In genomic region chr4:77156912-77157858, GRCh38 we compare ENCODE assay signal across 8 cellular contexts. TPM values are rescaled to one million over a fixed set of nuclear protein-coding genes. Genes with fewer than 3 reads are reported as not detected.
A peak's percentile ranks its signal among the peaks of the same experiment; 100 is the strongest.
DNase-seq lines count a peak whose midpoint lies in the region; ATAC-seq and TF ChIP-seq lines count a peak whose summit lies in the region.

A gene with protein sequence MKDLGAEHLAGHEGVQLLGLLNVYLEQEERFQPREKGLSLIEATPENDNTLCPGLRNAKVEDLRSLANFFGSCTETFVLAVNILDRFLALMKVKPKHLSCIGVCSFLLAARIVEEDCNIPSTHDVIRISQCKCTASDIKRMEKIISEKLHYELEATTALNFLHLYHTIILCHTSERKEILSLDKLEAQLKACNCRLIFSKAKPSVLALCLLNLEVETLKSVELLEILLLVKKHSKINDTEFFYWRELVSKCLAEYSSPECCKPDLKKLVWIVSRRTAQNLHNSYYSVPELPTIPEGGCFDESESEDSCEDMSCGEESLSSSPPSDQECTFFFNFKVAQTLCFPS (plus strand): TSS chr4:77157207. CDS start chr4:77158533, 1,326 bp downstream.

- H2AFZ ChIP-seq in GM23338 (no peak within 1 kb of the TSS), trophoblast cell (ENCODE audit: insufficient read depth, low read length, poor library complexity) (peak within 1 kb of the TSS; percentile 99)

- peak within 1 kb of the TSS; percentile 99 for H3K4ac ChIP-seq in trophoblast cell (ENCODE audit: low read depth, low read length)

- no CpG with 5 or more reads among the region's 94 CpGs for WGBS in trophoblast cell (ENCODE audit: extremely low coverage, insufficient coverage, insufficient read length)
- 0 to 1% methylated on average over 42 to 78 of the region's 94 CpGs for WGBS in tibial nerve, 2 donors

- peak within 1 kb of the TSS; percentile 78 for H2AK5ac ChIP-seq in trophoblast cell (ENCODE audit: low read length)

- H3K27me3 Mint-ChIP-seq in GM23338 (ENCODE audit: insufficient read depth, low read depth, poor library complexity) = peaks cover 18% of the 10 kb centered on the region

- TF ChIP-seq CTCF in DOHH2 (IDR thresholded peaks at IDR 0.05; ENCODE audit: low read depth, low read length, poor library complexity, severe bottlenecking) (no peak), GM23338 (conservative IDR thresholded peaks at IDR 0.05; ENCODE audit: low read depth in 2 of 2) (no peak), tibial nerve (IDR thresholded peaks at IDR 0.05) (peak in 2 of 5 experiments; percentile 31 to 52)

- peak within 1 kb of the TSS; percentile 100 for H2BK5ac ChIP-seq in trophoblast cell (ENCODE audit: low read depth, low read length, poor library complexity)

- peak within 1 kb of the TSS; percentile 100 for H3K18ac ChIP-seq in trophoblast cell (ENCODE audit: low read length)

- peak within 1 kb of the TSS; percentile 78 for H3K23ac ChIP-seq in trophoblast cell (ENCODE audit: low read length)

- H3K36me3 Mint-ChIP-seq in GM23338 (ENCODE audit: low read depth) = peaks cover 23% of the 10 kb centered on the region; the same call in 2 of the 3 replicates
- H3K36me3 Mint-ChIP-seq in activated naive CD4-positive, alpha-beta T cell treated with anti-CD3 and anti-CD28 coated beads, Interleukin-2, amount 50 U/mL, for 72 hours = peaks cover 8 to 18% of the 10 kb centered on the region in 2 donors

- peak within 1 kb of the TSS; percentile 92 for H3K4me3 ChIP-seq in DOHH2 (ENCODE audit: low read length)
- peak within 1 kb of the TSS; percentile 64 for H3K4me3 ChIP-seq in GM23338
- peak within 1 kb of the TSS; percentile 98 for H3K4me3 ChIP-seq in trophoblast cell (ENCODE audit: low read depth, low read length)
- H3K4me3 ChIP-seq in tibial nerve = peak within 1 kb of the TSS; percentile 61 to 84 (median 80)

- H4K12ac ChIP-seq in trophoblast cell (ENCODE audit: low read depth, low read length) = peak within 1 kb of the TSS; percentile 100

- H3K27ac ChIP-seq in DOHH2 (ENCODE audit: low read depth, low read length) (peak within 1 kb of the TSS; percentile 100), GM23338 (ENCODE audit: low read depth) (peak within 1 kb of the TSS; percentile 100), trophoblast cell (ENCODE audit: low read depth, low read length) (peak within 1 kb of the TSS; percentile 100), tibial nerve (peak within 1 kb of the TSS; percentile 96 to 99 (median 96))

- H2BK12ac ChIP-seq in trophoblast cell (ENCODE audit: low read length) = peak within 1 kb of the TSS; percentile 100

- peak within 1 kb of the TSS; percentile 100 for H3K27ac Mint-ChIP-seq in GM23338
- H3K27ac Mint-ChIP-seq in activated naive CD4-positive, alpha-beta T cell treated with anti-CD3 and anti-CD28 coated beads, Interleukin-2, amount 50 U/mL, for 72 hours = peak within 1 kb of the TSS; percentile 86 to 98

- H3K4me1 ChIP-seq in DOHH2 (ENCODE audit: control insufficient read depth, low read length) (peaks cover 58% of the 10 kb centered on the region), GM23338 (ENCODE audit: insufficient read depth) (peaks cover 19% of the 10 kb centered on the region), trophoblast cell (ENCODE audit: control insufficient read depth in 1 of 2, insufficient read depth in 2 of 2, low read length in 2 of 2) (peaks cover 5 to 7% of the 10 kb centered on the region in 2 experiments), tibial nerve (peaks cover 0 to 44% (median 8%) of the 10 kb centered on the region in 4 donors)

- peak; percentile 44 to 67 for TF ChIP-seq POLR2A in tibial nerve (IDR thresholded peaks at IDR 0.05)

- peak; percentile 67 to 96 for TF ChIP-seq EP300 in tibial nerve (IDR thresholded peaks at IDR 0.05)

- intact Hi-C loops in Right ventricle myocardium inferior (cut with DNase I) = loop anchor here (1.0 to 5.0 kb wide), 2 partner anchors 60 to 81 kb away; no protein-coding TSS in a partner anchor

- H3K27me3 ChIP-seq in DOHH2 (ENCODE audit: control insufficient read depth, low read length) (no peaks in the 10 kb centered on the region), GM23338 (ENCODE audit: insufficient read depth) (no peaks in the 10 kb centered on the region), trophoblast cell (ENCODE audit: insufficient read depth, low read length) (no peaks in the 10 kb centered on the region), tibial nerve (no peaks in the 10 kb centered on the region)

- H3K9me3 Mint-ChIP-seq in GM23338 = no peaks in the 10 kb centered on the region; the same call in 2 of the 3 replicates
- H3K9me3 Mint-ChIP-seq in activated naive CD4-positive, alpha-beta T cell treated with anti-CD3 and anti-CD28 coated beads, Interleukin-2, amount 50 U/mL, for 72 hours = no peaks in the 10 kb centered on the region

- no peaks in the 10 kb centered on the region for H3K9me3 ChIP-seq in DOHH2 (ENCODE audit: control insufficient read depth, insufficient read depth, low read length)
- no peaks in the 10 kb centered on the region for H3K9me3 ChIP-seq in trophoblast cell (ENCODE audit: insufficient read depth, low read depth, low read length)
- no peaks in the 10 kb centered on the region for H3K9me3 ChIP-seq in tibial nerve

- H3F3A ChIP-seq in DOHH2 (ENCODE audit: control insufficient read depth, insufficient read depth) = peaks cover 37% of the 10 kb centered on the region
- H3F3A ChIP-seq in GM23338 (replicated peaks; ENCODE audit: low read depth) = no peaks in the 10 kb centered on the region

- H3K4me1 Mint-ChIP-seq in GM23338 = peaks cover 38% of the 10 kb centered on the region

- ATAC-seq in GM23338 (peak; percentile 27), Right ventricle myocardium inferior (peak; percentile 57)
- peak; percentile 42 to 52 for ATAC-seq in activated naive CD4-positive, alpha-beta T cell treated with anti-CD3 and anti-CD28 coated beads, Interleukin-2, amount 50 U/mL, for 72 hours

- H3K9ac ChIP-seq in trophoblast cell (ENCODE audit: low read length) = peak within 1 kb of the TSS; percentile 100

- H3K9me2 ChIP-seq in DOHH2 (replicated peaks; ENCODE audit: control insufficient read depth, low read length) (no peaks in the 10 kb centered on the region), GM23338 (ENCODE audit: insufficient read depth) (no peaks in the 10 kb centered on the region)

- H3K36me3 ChIP-seq in DOHH2 (ENCODE audit: control insufficient read depth, low read length) (peaks cover 47% of the 10 kb centered on the region), GM23338 (ENCODE audit: insufficient read depth) (peaks cover 29% of the 10 kb centered on the region; the same call in 1 of the 2 replicates), trophoblast cell (ENCODE audit: control insufficient read depth in 1 of 2, insufficient read depth in 2 of 2, low read length in 2 of 2) (peaks cover 8 to 17% of the 10 kb centered on the region in 2 experiments), tibial nerve (peaks cover 0 to 26% (median 0%) of the 10 kb centered on the region in 3 donors)

- H3K4me2 ChIP-seq in DOHH2 (ENCODE audit: low read length) (peak within 1 kb of the TSS; percentile 97), GM23338 (peak within 1 kb of the TSS; percentile 91), trophoblast cell (ENCODE audit: low read length) (peak within 1 kb of the TSS; percentile 63)

- H3K79me2 ChIP-seq in DOHH2 (ENCODE audit: control insufficient read depth, low read length) = peaks cover 41% of the 10 kb centered on the region
- peaks cover 15% of the 10 kb centered on the region for H3K79me2 ChIP-seq in GM23338 (replicated peaks; ENCODE audit: insufficient read depth)
- H3K79me2 ChIP-seq in trophoblast cell (ENCODE audit: control insufficient read depth, insufficient read depth, low read length, poor library complexity) = peaks cover 16% of the 10 kb centered on the region

- peak within 1 kb of the TSS; percentile 100 for H2BK120ac ChIP-seq in trophoblast cell (ENCODE audit: insufficient read depth, low read length, poor library complexity)

- DNase-seq in GM23338 (ENCODE audit: low spot score) = peak; percentile 99
- DNase-seq in M059J (ENCODE audit: low read depth) = no peak
- peak; percentile 72 for DNase-seq in SKM-1 (lab: John Stamatoyannopoulos, UW; ENCODE audit: unreplicated experiment)
- DNase-seq in activated naive CD4-positive, alpha-beta T cell treated with anti-CD3 and anti-CD28 coated beads, Interleukin-2, amount 50 U/mL, for 72 hours (ENCODE audit: low spot score in 2 of 2) = peak in 1 of 2 donors; percentile 81
- peak; percentile 88 for DNase-seq in Right ventricle myocardium inferior (ENCODE audit: missing footprints)
- DNase-seq in trophoblast cell = peak; percentile 78 to 92
- DNase-seq in tibial nerve (ENCODE audit: low spot score in 2 of 2) = peak; percentile 80 to 90

- peaks cover 18% of the 10 kb centered on the region for H4K20me1 ChIP-seq in DOHH2 (ENCODE audit: control insufficient read depth, insufficient read depth, low read depth, low read length)
- peaks cover 4% of the 10 kb centered on the region; the same call in 1 of the 2 replicates for H4K20me1 ChIP-seq in GM23338 (replicated peaks; ENCODE audit: insufficient read depth)

- H4K8ac ChIP-seq in trophoblast cell (ENCODE audit: low read depth, low read length) = peak within 1 kb of the TSS; percentile 100

- H3K14ac ChIP-seq in trophoblast cell (ENCODE audit: low read length) = peak within 1 kb of the TSS; percentile 100

- peaks cover 29% of the 10 kb centered on the region for H3K79me1 ChIP-seq in trophoblast cell (ENCODE audit: low read length)

- peak within 1 kb of the TSS; percentile 100 for H4K91ac ChIP-seq in trophoblast cell (ENCODE audit: low read depth, low read length)

- H3K4me3 Mint-ChIP-seq in GM23338 = peak within 1 kb of the TSS; percentile 98

TF ChIP-seq in GM23338, 12 proteins besides CTCF, POLR2A, EP300 and RAD21 (continues in another document):
- TF ChIP-seq CREB1 (CRISPR knock-in tag; IDR thresholded peaks at IDR 0.05; ENCODE audit: low read depth) = peak; percentile 69
- TF ChIP-seq POLR2AphosphoS5 (IDR thresholded peaks at IDR 0.05; ENCODE audit: low read depth) = peak; percentile 60
- TF ChIP-seq NANOG (IDR thresholded peaks at IDR 0.05; ENCODE audit: borderline replicate concordance) = no peak

RNA-seq across cellular contexts. Expression of the gene that starts here (rescaled TPM):
- 14.2 and 16.5 TPM in 2 replicates for total RNA-seq in GM23338 (2014; rRNA removed; shearing (Covaris generic))
- 5.4 and 7.1 TPM in 2 replicates for polyA plus RNA-seq in GM23338 (2016; fragmentation: Nextera tagmentation; extraction: Ambion mirVana)
- 8.5 and 18.4 TPM in 2 replicates for total RNA-seq in M059J (2014; rRNA removed; shearing (Covaris generic))
- total RNA-seq in activated naive CD4-positive, alpha-beta T cell treated with anti-CD3 and anti-CD28 coated beads, Interleukin-2, amount 50 U/mL, for 72 hours = 10 to 100 TPM; 43.4 to 49.8 TPM
- 8.5 TPM for total RNA-seq in Right ventricle myocardium inferior
- 69.7 and 76.1 TPM in 2 replicates for polyA plus RNA-seq in trophoblast cell (2013)
- total RNA-seq in tibial nerve = 10 to 100 TPM; 21.0 to 36.7 (median 27.9) TPM
